9 cellular contexts compared by ENCODE assay signal in genomic region chr1:110337704-110338199, GRCh38. TPM values are rescaled to one million over a fixed set of nuclear protein-coding genes. Genes with fewer than 3 reads are reported as not detected.
DNase-seq lines count a peak whose midpoint lies in the region; ATAC-seq and TF ChIP-seq lines count a peak whose summit lies in the region.
"Had no signal": no experiment of that assay in that cellular context is flagged by ENCODE, and none has a peak within 500 bp of the region (broad histone marks: within the 10 kb centered on the region; RNA-seq: fewer than 3 reads in every experiment).

No MANE protein-coding gene starts in this region.

- no peak overlapping the region for H3K27ac Mint-ChIP-seq in stimulated activated effector memory CD8-positive, alpha-beta T cell treated with anti-CD3 and anti-CD28 coated beads, Interleukin-12 subunit alpha, Interleukin-12 subunit beta, amount 100 ng/mL, for 72 hours
- H3K27ac Mint-ChIP-seq: stimulated activated naive CD8-positive, alpha-beta T cell treated with anti-CD3 and anti-CD28 coated beads, Interleukin-15, Interleukin-2, amounts not matched to agents 100 ng/mL and 50 ng/mL, for 24 hours had no signal

- DNase-seq in COR-L47 (lab: John Stamatoyannopoulos, UW) (peak; percentile 37), Kasumi-1 (lab: John Stamatoyannopoulos, UW) (peak; percentile 49 to 56), WERI-Rb-1 (peak; percentile 69), lung microvascular endothelial cell (ENCODE audit: low read depth in 2 of 2) (peak; percentile 37 to 53)
- DNase-seq in stimulated activated effector memory CD8-positive, alpha-beta T cell treated with anti-CD3 and anti-CD28 coated beads, Interleukin-12 subunit alpha, Interleukin-12 subunit beta, amount 100 ng/mL, for 72 hours (ENCODE audit: low spot score in 2 of 2) = peak; percentile 38 to 72

- no peaks in the 10 kb centered on the region for H3K9me3 Mint-ChIP-seq in stimulated activated effector memory CD8-positive, alpha-beta T cell treated with anti-CD3 and anti-CD28 coated beads, Interleukin-12 subunit alpha, Interleukin-12 subunit beta, amount 100 ng/mL, for 72 hours
- H3K9me3 Mint-ChIP-seq: stimulated activated naive CD8-positive, alpha-beta T cell treated with anti-CD3 and anti-CD28 coated beads, Interleukin-15, Interleukin-2, amounts not matched to agents 100 ng/mL and 50 ng/mL, for 24 hours had no signal

- no peak overlapping the region for H3K4me3 Mint-ChIP-seq in stimulated activated effector memory CD8-positive, alpha-beta T cell treated with anti-CD3 and anti-CD28 coated beads, Interleukin-12 subunit alpha, Interleukin-12 subunit beta, amount 100 ng/mL, for 72 hours
- H3K4me3 Mint-ChIP-seq: stimulated activated naive CD8-positive, alpha-beta T cell treated with anti-CD3 and anti-CD28 coated beads, Interleukin-15, Interleukin-2, amounts not matched to agents 100 ng/mL and 50 ng/mL, for 24 hours had no signal

- H3K36me3 ChIP-seq in WERI-Rb-1 = peaks cover 35% of the 10 kb centered on the region

- TF ChIP-seq CTCF in WERI-Rb-1 (IDR thresholded peaks at IDR 0.05; ENCODE audit: low read depth, low read length) = no peak

- H3K27me3 ChIP-seq in WERI-Rb-1 (ENCODE audit: insufficient read depth, low read depth, severe bottlenecking) = no peaks in the 10 kb centered on the region

- H3K36me3 Mint-ChIP-seq in stimulated activated effector memory CD8-positive, alpha-beta T cell treated with anti-CD3 and anti-CD28 coated beads, Interleukin-12 subunit alpha, Interleukin-12 subunit beta, amount 100 ng/mL, for 72 hours = no peaks in the 10 kb centered on the region

- no peaks in the 10 kb centered on the region for H3K9me3 ChIP-seq in WERI-Rb-1 (ENCODE audit: severe bottlenecking)

- peaks cover 43% of the 10 kb centered on the region for H3K4me1 Mint-ChIP-seq in stimulated activated effector memory CD8-positive, alpha-beta T cell treated with anti-CD3 and anti-CD28 coated beads, Interleukin-12 subunit alpha, Interleukin-12 subunit beta, amount 100 ng/mL, for 72 hours

- H3K27ac ChIP-seq in WERI-Rb-1 (peak overlapping the region; percentile 98), cingulate gyrus (ENCODE audit: low read depth, low read length) (peak overlapping the region; percentile 98)

- no peak for ATAC-seq in stimulated activated effector memory CD8-positive, alpha-beta T cell treated with anti-CD3 and anti-CD28 coated beads, Interleukin-12 subunit alpha, Interleukin-12 subunit beta, amount 100 ng/mL, for 72 hours
- ATAC-seq in GM18498 (IDR thresholded peaks at IDR 0.05; ENCODE audit: unreplicated experiment) (no peak), GM19351 (IDR thresholded peaks at IDR 0.05; ENCODE audit: unreplicated experiment) (no peak)

- H3K4me3 ChIP-seq in WERI-Rb-1 (ENCODE audit: low read depth, low read length) = peak overlapping the region; percentile 84

RNA-seq across cellular contexts. Expression of gene RBM15, which starts 1.4 kb away (rescaled TPM):
- 18.7 and 27.4 TPM in 2 replicates for total RNA-seq in lung microvascular endothelial cell

RNA-seq across cellular contexts. Expression of gene SLC16A4, which starts 53.1 kb away (rescaled TPM):
- 0.20 and 0.65 TPM in 2 replicates for total RNA-seq in lung microvascular endothelial cell
